ENCODE assay signal across 14 cellular contexts in the genomic region with DNA sequence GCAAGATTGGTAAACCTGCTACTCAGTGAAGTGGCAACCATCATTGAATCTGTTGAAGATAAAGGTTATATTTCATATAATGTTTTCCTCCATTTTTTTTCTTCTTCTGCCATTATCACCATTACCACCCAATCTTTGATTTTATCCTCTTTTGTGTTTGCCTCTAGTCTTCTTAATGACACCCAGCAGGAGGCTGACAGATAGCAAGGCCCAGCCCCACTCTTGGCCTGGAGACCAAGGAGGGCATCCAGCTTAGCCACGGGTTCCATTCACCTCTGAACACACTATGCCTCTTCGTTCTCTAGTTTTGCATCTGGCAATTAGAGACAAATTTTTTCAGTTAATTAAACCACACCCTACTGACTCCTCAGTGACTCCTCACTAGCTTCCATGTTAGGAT.
A peak's percentile ranks its signal among the peaks of the same experiment; 100 is the strongest.
DNase-seq lines count a peak whose midpoint lies in the region; ATAC-seq and TF ChIP-seq lines count a peak whose summit lies in the region.
"Had no signal": no experiment of that assay in that cellular context is flagged by ENCODE, and none has a peak within 500 bp of the region (broad histone marks: within the 10 kb centered on the region; RNA-seq: fewer than 3 reads in every experiment).

No MANE protein-coding gene starts in this region.

- H3K27me3 Mint-ChIP-seq in activated naive CD4-positive, alpha-beta T cell treated with anti-CD3 and anti-CD28 coated beads, Interleukin-2, amount 50 U/mL, for 24 hours: no peaks in the 10 kb centered on the region
- peaks cover 12% of the 10 kb centered on the region for H3K27me3 Mint-ChIP-seq in endodermal cell (ENCODE audit: insufficient read depth)
- H3K27me3 Mint-ChIP-seq: CD4-positive, alpha-beta memory T cell had no signal

- no peak for DNase-seq in activated naive CD4-positive, alpha-beta T cell (lab: John Stamatoyannopoulos, UW)
- DNase-seq in NCI-H69 (lab: John Stamatoyannopoulos, UW) (peak; percentile 31), endodermal cell (peak; percentile 55), lower lobe of right lung (no peak), HCEC 1CT (no peak), NCI-H1105 (lab: John Stamatoyannopoulos, UW) (no peak)
- DNase-seq: BE2C; CD4-positive, alpha-beta memory T cell; DMS79 treated with DMSO at 0.1 percent for 48 hours; EL; GOT3; HFFc6 had no signal

- no peak overlapping the region for H3K27ac ChIP-seq in endodermal cell (ENCODE audit: low read depth, low read length)
- no peak overlapping the region for H3K27ac ChIP-seq in lower lobe of right lung

- H3K4me1 ChIP-seq in endodermal cell (ENCODE audit: control insufficient read depth, insufficient read depth, low read length) (peaks cover 11% of the 10 kb centered on the region), lower lobe of right lung (no peaks in the 10 kb centered on the region)
- H3K4me1 ChIP-seq: BE2C, HAP-1 had no signal

- ATAC-seq in lower lobe of right lung: no peak

- no peak overlapping the region for H3K9ac ChIP-seq in endodermal cell (ENCODE audit: extremely low read depth, low read length, poor library complexity, severe bottlenecking)

- H3K27me3 ChIP-seq in endodermal cell (ENCODE audit: control insufficient read depth, insufficient read depth, low read length, poor library complexity, severe bottlenecking) (peaks cover 48% of the 10 kb centered on the region), lower lobe of right lung (ENCODE audit: low read depth) (no peaks in the 10 kb centered on the region)
- H3K27me3 ChIP-seq: BE2C had no signal

- no peak overlapping the region for H3K4me3 ChIP-seq in endodermal cell (ENCODE audit: low read length)
- no peak overlapping the region for H3K4me3 ChIP-seq in lower lobe of right lung
- H3K4me3 ChIP-seq: HAP-1 had no signal

- no peaks in the 10 kb centered on the region for H3K9me3 Mint-ChIP-seq in activated naive CD4-positive, alpha-beta T cell treated with anti-CD3 and anti-CD28 coated beads, Interleukin-2, amount 50 U/mL, for 24 hours
- H3K9me3 Mint-ChIP-seq in endodermal cell: no peaks in the 10 kb centered on the region

- H3K9me3 ChIP-seq in endodermal cell (ENCODE audit: control insufficient read depth, low read length): no peaks in the 10 kb centered on the region
- H3K9me3 ChIP-seq in lower lobe of right lung: no peaks in the 10 kb centered on the region
- H3K9me3 ChIP-seq: BE2C, HAP-1 had no signal

- no peaks in the 10 kb centered on the region for H3K36me3 ChIP-seq in endodermal cell (ENCODE audit: control insufficient read depth, insufficient read depth, low read length)
- H3K36me3 ChIP-seq in lower lobe of right lung: no peaks in the 10 kb centered on the region
- H3K36me3 ChIP-seq: BE2C, HAP-1 had no signal

- intact Hi-C loops in lower lobe of right lung (cut with DNase I): no loop called here

- H3K36me3 Mint-ChIP-seq in activated naive CD4-positive, alpha-beta T cell treated with anti-CD3 and anti-CD28 coated beads, Interleukin-2, amount 50 U/mL, for 24 hours: peaks cover 1% of the 10 kb centered on the region
- no peaks in the 10 kb centered on the region for H3K36me3 Mint-ChIP-seq in endodermal cell (ENCODE audit: low read depth)

- no peak for TF ChIP-seq CTCF in endodermal cell (conservative IDR thresholded peaks at IDR 0.05)
- TF ChIP-seq CTCF in lower lobe of right lung (IDR thresholded peaks at IDR 0.05): no peak

- no peak overlapping the region for H3K4me3 Mint-ChIP-seq in activated naive CD4-positive, alpha-beta T cell treated with anti-CD3 and anti-CD28 coated beads, Interleukin-2, amount 50 U/mL, for 24 hours
- H3K4me3 Mint-ChIP-seq in endodermal cell: no peak overlapping the region
- H3K4me3 Mint-ChIP-seq: CD4-positive, alpha-beta memory T cell; HFFc6 had no signal

- peak overlapping the region; percentile 73 for H3K27ac Mint-ChIP-seq in activated naive CD4-positive, alpha-beta T cell treated with anti-CD3 and anti-CD28 coated beads, Interleukin-2, amount 50 U/mL, for 24 hours
- H3K27ac Mint-ChIP-seq in endodermal cell: no peak overlapping the region
- H3K27ac Mint-ChIP-seq: HFFc6 had no signal

- peaks cover 78% of the 10 kb centered on the region for H3K4me1 Mint-ChIP-seq in activated naive CD4-positive, alpha-beta T cell treated with anti-CD3 and anti-CD28 coated beads, Interleukin-2, amount 50 U/mL, for 24 hours
- peaks cover 24% of the 10 kb centered on the region for H3K4me1 Mint-ChIP-seq in endodermal cell

- 57 to 80% methylated on average over 1 to 2 of the region's 2 CpGs for WGBS in endodermal cell (ENCODE audit: insufficient coverage in 1 of 2, insufficient read length in 1 of 2), 2 experiments

Comparison
In these comparisons a context has a peak if more than half of its experiments do, and no peak if none do; other contexts are left out.
1. DNase-seq: peak in NCI-H69 (single experiment) and endodermal cell (single experiment); none in activated naive CD4-positive, alpha-beta T cell (0 of 4), lower lobe of right lung (single experiment), HCEC 1CT (single experiment) and NCI-H1105 (single experiment).